In genomic region chr3:170869645-170870593, GRCh38 we compare ENCODE assay signal across 1 cellular context.
TF ChIP-seq lines count a peak whose summit lies in the region.

Gene RPL22L1 (minus strand): TSS chr3:170870195. CDS start chr3:170870167, 28 bp downstream.

TF ChIP-seq in IMR-90, 13 proteins besides CTCF, POLR2A, EP300 and RAD21 (continued from another document):
- TF ChIP-seq USF2 (IDR thresholded peaks at IDR 0.05; ENCODE audit: low read depth, low read length) (peak; percentile 91), NFE2L2 (IDR thresholded peaks at IDR 0.05; ENCODE audit: low read depth, low read length) (0 out of 2 replicates have a peak, but pooled peaks have one; percentile 13), FOS (IDR thresholded peaks at IDR 0.05; ENCODE audit: low read depth, low read length) (0 out of 2 replicates have a peak, but pooled peaks have one; percentile 7), CHD1 (IDR thresholded peaks at IDR 0.05; ENCODE audit: low read depth, low read length) (peak; percentile 91; the same call in 1 of the 2 replicates), CEBPB (IDR thresholded peaks at IDR 0.05; ENCODE audit: low read depth, low read length) (peak; percentile 58), MXI1 (IDR thresholded peaks at IDR 0.05; ENCODE audit: borderline replicate concordance, low read depth, low read length) (peak; percentile 87; the same call in 1 of the 2 replicates), BHLHE40 (IDR thresholded peaks at IDR 0.05; ENCODE audit: low read depth, low read length) (peak; percentile 94)
